24 cellular contexts compared by ENCODE assay signal in genomic region chr18:59778434-59778833, GRCh38.
"Had no signal": no experiment of that assay in that cellular context is flagged by ENCODE, and none has a peak within 500 bp of the region (broad histone marks: within the 10 kb centered on the region; RNA-seq: fewer than 3 reads in every experiment).

No MANE protein-coding gene starts in this region.

- FAIRE-seq: endometrium, frontal cortex had no signal

- H3K4me3 ChIP-seq: esophagus squamous epithelium, mucosa of descending colon, neural progenitor cell, prostate gland, right atrium auricular region, sigmoid colon, skin epidermis, spleen, thoracic aorta, transverse colon, upper lobe of right lung, uterus had no signal

- ATAC-seq: effector memory CD8-positive, alpha-beta T cell; left lobe of liver; mucosa of descending colon; naive thymus-derived CD4-positive, alpha-beta T cell; stimulated activated naive B cell treated with anti-CD40 and anti-IgM and Interleukin-4, amounts not matched to agents 10 μg/mL and 1 μg/mL and 100 μg/mL, for 72 hours; upper lobe of right lung had no signal

- H3K27me3 ChIP-seq: esophagus squamous epithelium, neural progenitor cell, right atrium auricular region, sigmoid colon, transverse colon, upper lobe of right lung, uterus had no signal

- H3K4me1 ChIP-seq: esophagus squamous epithelium, neural progenitor cell, prostate gland, right atrium auricular region, sigmoid colon, spleen, transverse colon, upper lobe of right lung, uterus had no signal

- H3K36me3 ChIP-seq: esophagus squamous epithelium, neural progenitor cell, prostate gland, right atrium auricular region, sigmoid colon, spleen, thoracic aorta, transverse colon, upper lobe of right lung, uterus had no signal

- H3K27ac ChIP-seq: esophagus squamous epithelium, neural progenitor cell, prostate gland, right atrium auricular region, sigmoid colon, skin epidermis, spleen, thoracic aorta, transverse colon, upper lobe of right lung, uterus had no signal

- H3K9ac ChIP-seq: neural progenitor cell had no signal

- DNase-seq: cortex of kidney; effector memory CD8-positive, alpha-beta T cell; erythroblast; esophagus squamous epithelium; hypothalamus; immature natural killer cell; islet precursor cell; mucosa of descending colon; naive thymus-derived CD4-positive, alpha-beta T cell; sigmoid colon; spleen; stimulated activated CD4-positive, alpha-beta T cell treated with anti-CD3 and anti-CD28 coated beads, Interleukin-2, amount 100 ng/mL, for 48 hours; stimulated activated naive B cell treated with anti-CD40 and anti-IgM and Interleukin-4, amounts not matched to agents 10 μg/mL and 1 μg/mL and 100 μg/mL, for 72 hours; transverse colon; upper lobe of right lung; uterus had no signal

- H3K9me3 ChIP-seq: esophagus squamous epithelium, mucosa of descending colon, prostate gland, right atrium auricular region, sigmoid colon, thoracic aorta, transverse colon, upper lobe of right lung, uterus had no signal

- H3K4me2 ChIP-seq: neural progenitor cell had no signal

- H2AFZ ChIP-seq: neural progenitor cell had no signal
